ENCODE assay signal across 23 cellular contexts in genomic region chr9:124742940-124743339, GRCh38. TPM values are rescaled to one million over a fixed set of nuclear protein-coding genes. Genes with fewer than 3 reads are reported as not detected.
"Had no signal": no experiment of that assay in that cellular context is flagged by ENCODE, and none has a peak within 500 bp of the region (broad histone marks: within the 10 kb centered on the region; RNA-seq: fewer than 3 reads in every experiment).

No MANE protein-coding gene starts in this region.

- H3K4me1 ChIP-seq: left lung, vagina had no signal

- ATAC-seq: activated naive CD8-positive, alpha-beta T cell treated with anti-CD3 and anti-CD28 coated beads, Interleukin-2, amount 50 U/mL, for 24 hours; esophagus mucosa; left lung; naive thymus-derived CD8-positive, alpha-beta T cell; right cardiac atrium had no signal

- H3K36me3 ChIP-seq: left lung, transverse colon, vagina had no signal

- H3K36me3 Mint-ChIP-seq: naive thymus-derived CD8-positive, alpha-beta T cell had no signal

- H3K27ac ChIP-seq: left lung, skin epidermis, vagina had no signal

- H3K4me3 Mint-ChIP-seq: activated B cell treated with CpG ODN at 0.5 μM for 24 hours; activated CD4-positive, alpha-beta T cell treated with anti-CD3 and anti-CD28 coated beads, Interleukin-2, amount 10 ng/mL, durations not matched to agents 7 days and 5 days; activated naive CD8-positive, alpha-beta T cell treated with anti-CD3 and anti-CD28 coated beads, Interleukin-2, amount 50 U/mL, for 24 hours; activated T-helper 1 cell treated with anti-CD3 and anti-CD28 coated beads, Interleukin-12 subunit alpha, Interleukin-12 subunit beta, Interleukin-2, Interleukin-4 antibody, amounts not matched to agents 30 ng/mL and 10 ng/mL and 1 ng/mL, durations not matched to agents 14 hours and 24 hours and 36 hours; naive thymus-derived CD8-positive, alpha-beta T cell had no signal

- H3K4me1 Mint-ChIP-seq: activated B cell treated with CpG ODN at 0.5 μM for 24 hours; activated CD4-positive, alpha-beta T cell treated with anti-CD3 and anti-CD28 coated beads, Interleukin-2, amount 10 ng/mL, durations not matched to agents 7 days and 5 days; naive thymus-derived CD8-positive, alpha-beta T cell had no signal

- H3K27ac Mint-ChIP-seq: activated B cell treated with CpG ODN at 0.5 μM for 24 hours; activated CD4-positive, alpha-beta T cell treated with anti-CD3 and anti-CD28 coated beads, Interleukin-2, amount 10 ng/mL, durations not matched to agents 7 days and 5 days; activated naive CD8-positive, alpha-beta T cell treated with anti-CD3 and anti-CD28 coated beads, Interleukin-2, amount 50 U/mL, for 24 hours; activated T-helper 1 cell treated with anti-CD3 and anti-CD28 coated beads, Interleukin-12 subunit alpha, Interleukin-12 subunit beta, Interleukin-2, Interleukin-4 antibody, amounts not matched to agents 30 ng/mL and 10 ng/mL and 1 ng/mL, durations not matched to agents 14 hours and 24 hours and 36 hours; naive thymus-derived CD8-positive, alpha-beta T cell had no signal

- DNase-seq: activated B cell treated with CpG ODN at 0.5 μM for 24 hours; activated CD4-positive, alpha-beta T cell treated with anti-CD3 and anti-CD28 coated beads, Interleukin-2, amount 10 ng/mL, durations not matched to agents 7 days and 5 days; activated CD8-positive, alpha-beta memory T cell treated with anti-CD3 and anti-CD28 coated beads for 24 hours; activated naive CD4-positive, alpha-beta T cell treated with Interleukin-2 at 50 U/mL for 16 hours; activated naive CD8-positive, alpha-beta T cell treated with anti-CD3 and anti-CD28 coated beads, Interleukin-2, amount 50 U/mL, for 24 hours; aorta; hippocampal formation; kidney; left lung; naive thymus-derived CD8-positive, alpha-beta T cell; nucleus accumbens; posterior cingulate gyrus; right cardiac atrium; stimulated activated CD4-positive, alpha-beta T cell treated with anti-CD3 and anti-CD28 coated beads, Interleukin-4, amount 100 ng/mL, for 24 hours; stimulated activated naive CD4-positive, alpha-beta T cell; transverse colon had no signal

- H3K27me3 ChIP-seq: left lung, transverse colon, vagina had no signal

- H3K9me3 Mint-ChIP-seq: activated B cell treated with CpG ODN at 0.5 μM for 24 hours; activated CD4-positive, alpha-beta T cell treated with anti-CD3 and anti-CD28 coated beads, Interleukin-2, amount 10 ng/mL, durations not matched to agents 7 days and 5 days; activated naive CD8-positive, alpha-beta T cell treated with anti-CD3 and anti-CD28 coated beads, Interleukin-2, amount 50 U/mL, for 24 hours; activated T-helper 1 cell treated with anti-CD3 and anti-CD28 coated beads, Interleukin-12 subunit alpha, Interleukin-12 subunit beta, Interleukin-2, Interleukin-4 antibody, amounts not matched to agents 30 ng/mL and 10 ng/mL and 1 ng/mL, durations not matched to agents 14 hours and 24 hours and 36 hours; naive thymus-derived CD8-positive, alpha-beta T cell had no signal

- H3K9me3 ChIP-seq: left lung, transverse colon, vagina had no signal

- H3K4me3 ChIP-seq: left lung, skin epidermis, transverse colon, vagina had no signal

- FAIRE-seq: bronchial epithelial cell, kidney, TTC549 had no signal

- H3K27me3 Mint-ChIP-seq: activated B cell treated with CpG ODN at 0.5 μM for 24 hours had no signal

RNA-seq across cellular contexts. Expression of gene NR6A1, which starts 28.2 kb away (rescaled TPM):
- polyA plus RNA-seq: naive thymus-derived CD8-positive, alpha-beta T cell had no signal

RNA-seq across cellular contexts. Expression of gene OLFML2A, which starts 34.0 kb away (rescaled TPM):
- total RNA-seq: activated CD4-positive, alpha-beta T cell treated with anti-CD3 and anti-CD28 coated beads, Interleukin-2, amount 10 ng/mL, durations not matched to agents 7 days and 5 days; activated T-helper 1 cell treated with anti-CD3 and anti-CD28 coated beads, Interleukin-12 subunit alpha, Interleukin-12 subunit beta, Interleukin-2, Interleukin-4 antibody, amounts not matched to agents 30 ng/mL and 10 ng/mL and 1 ng/mL, durations not matched to agents 14 hours and 24 hours and 36 hours; T-helper 2 cell treated with Interferon-gamma antibody and Interleukin-4, amounts not matched to agents 100 ng/mL and 5 ng/mL, for 36 hours had no signal
- polyA plus RNA-seq: naive thymus-derived CD8-positive, alpha-beta T cell had no signal
